ENCODE assay signal across 26 cellular contexts in genomic region chr7:1586827-1587705, GRCh38. TPM values are rescaled to one million over a fixed set of nuclear protein-coding genes. Genes with fewer than 3 reads are reported as not detected.
DNase-seq lines count a peak whose midpoint lies in the region; ATAC-seq and TF ChIP-seq lines count a peak whose summit lies in the region.
"Had no signal": no experiment of that assay in that cellular context is flagged by ENCODE, and none has a peak within 500 bp of the region (broad histone marks: within the 10 kb centered on the region; RNA-seq: fewer than 3 reads in every experiment).

No MANE protein-coding gene starts in this region.

- no peak for TF ChIP-seq POLR2A in right lobe of liver (IDR thresholded peaks at IDR 0.05)

- H3K9me3 ChIP-seq in RWPE2 (ENCODE audit: severe bottlenecking) = peaks cover 4% of the 10 kb centered on the region
- peaks cover 0 to 3% (median 0%) of the 10 kb centered on the region in 4 donors for H3K9me3 ChIP-seq in right lobe of liver
- H3K9me3 ChIP-seq: gastrocnemius medialis had no signal

- H3K4me1 ChIP-seq in RWPE2 (ENCODE audit: insufficient read depth, poor library complexity, severe bottlenecking) (no peaks in the 10 kb centered on the region), right lobe of liver (no peaks in the 10 kb centered on the region)
- H3K4me1 ChIP-seq: gastrocnemius medialis had no signal

- DNase-seq in NCI-H146 (lab: John Stamatoyannopoulos, UW) (peak; percentile 41), NCI-H146 treated with DMSO at 0.1 percent for 48 hours (lab: John Stamatoyannopoulos, UW; ENCODE audit: unreplicated experiment) (no peak), DMS79 (lab: John Stamatoyannopoulos, UW) (peak; percentile 19), RWPE2 (ENCODE audit: low spot score) (no peak), right lobe of liver (peak in 1 of 3 donors; percentile 65), SIG-M5 (lab: John Stamatoyannopoulos, UW) (no peak)
- no peak for DNase-seq in activated CD8-positive, alpha-beta memory T cell treated with anti-CD3 and anti-CD28 coated beads, Interleukin-2, amount 50 U/mL, for 4 hours
- DNase-seq: ACHN; activated CD4-positive, alpha-beta T cell treated with anti-CD3 and anti-CD28 coated beads for 1 hour; activated CD8-positive, alpha-beta memory T cell treated with anti-CD3 and anti-CD28 coated beads for 24 hours; activated naive CD4-positive, alpha-beta T cell treated with anti-CD3 and anti-CD28 coated beads for 36 hours; activated T-cell treated with anti-CD3 and anti-CD28 coated beads, Interleukin-2, amount 50 U/mL, for 4 hours; amygdala; cortex of kidney; endodermal cell; esophagus squamous epithelium; gastrocnemius medialis; hippocampal formation; mucosa of descending colon; NCI-H1436; NCI-H2227 treated with DMSO at 0.1 percent for 48 hours; nephron progenitor cell had no signal

- ATAC-seq in RWPE2 (ENCODE audit: low read depth) (peak; percentile 15; the same call in 1 of the 3 replicates), right lobe of liver (peak; percentile 33 to 70 (median 62)), HG03280 (IDR thresholded peaks at IDR 0.05; ENCODE audit: unreplicated experiment) (no peak)
- ATAC-seq: activated T-cell treated with anti-CD3 and anti-CD28 coated beads, Interleukin-2, amount 50 U/mL, for 4 hours; gastrocnemius medialis; mucosa of descending colon had no signal

- intact Hi-C loops in right lobe of liver (cut with DNase I) = loop anchor here (10.0 kb wide), 1 partner anchor 618 kb away; no protein-coding TSS in a partner anchor

- H3K27ac ChIP-seq in RWPE2 (ENCODE audit: poor library complexity, severe bottlenecking) (no peak overlapping the region), right lobe of liver (no peak overlapping the region)
- H3K27ac ChIP-seq: cardiac muscle cell, esophagus squamous epithelium, gastrocnemius medialis, RWPE1, upper lobe of left lung had no signal

- peaks cover 41% of the 10 kb centered on the region for H3K27me3 ChIP-seq in RWPE2 (ENCODE audit: insufficient read depth, poor library complexity, severe bottlenecking)
- H3K27me3 ChIP-seq in right lobe of liver = no peaks in the 10 kb centered on the region

- TF ChIP-seq CTCF in RWPE2 (IDR thresholded peaks at IDR 0.05; ENCODE audit: poor library complexity, severe bottlenecking) (no peak), right lobe of liver (IDR thresholded peaks at IDR 0.05) (no peak)

- H3K36me3 ChIP-seq in RWPE2 (ENCODE audit: low read depth) = no peaks in the 10 kb centered on the region
- H3K36me3 ChIP-seq in right lobe of liver = no peaks in the 10 kb centered on the region
- H3K36me3 ChIP-seq: cardiac muscle cell, esophagus squamous epithelium, gastrocnemius medialis, upper lobe of left lung had no signal

- H3K4me3 ChIP-seq in RWPE2 (ENCODE audit: severe bottlenecking) (no peak overlapping the region), right lobe of liver (no peak overlapping the region)
- H3K4me3 ChIP-seq: cardiac muscle cell, esophagus squamous epithelium, gastrocnemius medialis, mucosa of descending colon, upper lobe of left lung had no signal

- WGBS in right lobe of liver (ENCODE audit: insufficient coverage, low coverage, low lambda C conversion rate, missing lambda C conversion rate) = 86% methylated on average over 5 of the region's 42 CpGs

RNA-seq across cellular contexts. Expression of gene PSMG3, which starts 17.2 kb away (rescaled TPM):
- total RNA-seq in right lobe of liver = 10 to 100 TPM in 2 of 6 experiments, 1 to 10 TPM in 4; 7.6 to 28.1 (median 9.2) TPM

RNA-seq across cellular contexts. Expression of gene TMEM184A, which starts 31.1 kb away (rescaled TPM):
- total RNA-seq in right lobe of liver = 10 to 100 TPM; 15.1 to 32.8 (median 26.7) TPM

RNA-seq across cellular contexts. Expression of gene MAFK, which starts 56.6 kb away (rescaled TPM):
- 10 to 100 TPM in 4 of 6 experiments, 1 to 10 TPM in 2; 6.9 to 29.7 (median 13.1) TPM for total RNA-seq in right lobe of liver

Comparison
In these comparisons a context has a peak if more than half of its experiments do, and no peak if none do; other contexts are left out.
1. DNase-seq: peak in NCI-H146 (single experiment) and DMS79 (single experiment); none in NCI-H146 treated with DMSO at 0.1 percent for 48 hours (single experiment), RWPE2 (single experiment), activated CD8-positive, alpha-beta memory T cell treated with anti-CD3 and anti-CD28 coated beads, Interleukin-2, amount 50 U/mL, for 4 hours (single experiment) and SIG-M5 (single experiment).